ENCODE assay signal across 10 cellular contexts in the genomic region with DNA sequence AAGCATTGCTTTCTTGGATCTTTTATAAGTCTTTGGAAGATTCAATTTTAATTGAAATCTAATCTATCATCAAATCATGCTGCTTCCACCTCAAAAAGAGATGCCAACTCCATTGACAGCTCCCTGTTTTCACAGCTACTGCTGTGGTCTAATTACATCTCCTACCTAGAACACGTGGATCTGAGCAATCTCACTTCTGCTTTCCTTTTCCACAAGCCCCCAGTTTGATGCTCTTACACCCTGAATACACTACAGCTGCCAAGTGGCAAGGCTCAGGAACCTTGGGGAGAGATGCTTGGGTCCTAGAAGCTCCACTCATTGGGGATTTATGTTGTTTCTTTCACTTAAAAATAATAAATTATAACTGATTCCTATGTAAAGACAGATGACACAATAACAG.
A peak's percentile ranks its signal among the peaks of the same experiment; 100 is the strongest.
DNase-seq lines count a peak whose midpoint lies in the region; ATAC-seq and TF ChIP-seq lines count a peak whose summit lies in the region.
"Had no signal": no experiment of that assay in that cellular context is flagged by ENCODE, and none has a peak within 500 bp of the region (broad histone marks: within the 10 kb centered on the region; RNA-seq: fewer than 3 reads in every experiment).

No MANE protein-coding gene starts in this region.

- in situ Hi-C loops in GM13976 (cut with MboI; ENCODE audit: low sequenced_read_pairs, unreplicated experiment), result no loop called here

- no peaks in the 10 kb centered on the region for H3K27me3 Mint-ChIP-seq in CD4-positive, alpha-beta T cell
- H3K27me3 Mint-ChIP-seq: activated T-helper 17 cell treated with anti-CD3 and anti-CD28 coated beads, Interleukin-2, amount 50 U/mL, for 72 hours had no signal

- no peak overlapping the region for H3K27ac ChIP-seq in CD4-positive, alpha-beta T cell (ENCODE audit: low read depth, low read length)
- H3K27ac ChIP-seq: cardiac muscle cell had no signal

- CTCF ChIA-PET in CD4-positive, alpha-beta T cell (lab: Charles Lee), result no interaction called here

- peaks cover 39% of the 10 kb centered on the region for H3K4me1 Mint-ChIP-seq in CD4-positive, alpha-beta T cell (ENCODE audit: low read depth)

- no peaks in the 10 kb centered on the region for H3K27me3 ChIP-seq in CD4-positive, alpha-beta T cell (ENCODE audit: control insufficient read depth, insufficient read depth, low read length)
- H3K27me3 ChIP-seq: cardiac muscle cell had no signal

- H3K4me3 Mint-ChIP-seq in CD4-positive, alpha-beta T cell, result no peak overlapping the region
- H3K4me3 Mint-ChIP-seq: activated T-helper 17 cell treated with anti-CD3 and anti-CD28 coated beads, Interleukin-2, amount 50 U/mL, for 72 hours had no signal

- POLR2A ChIA-PET in CD4-positive, alpha-beta T cell (lab: Charles Lee), result no interaction called here

- no peaks in the 10 kb centered on the region for H3K36me3 Mint-ChIP-seq in CD4-positive, alpha-beta T cell (ENCODE audit: low read depth)

- no peak for DNase-seq in CD4-positive, alpha-beta T cell
- DNase-seq in stimulated activated CD4-positive, alpha-beta T cell treated with anti-CD3 and anti-CD28 coated beads, Interleukin-4, amount 100 ng/mL, for 1 hour, result no peak
- DNase-seq in NCI-H2171 treated with DMSO at 0.1 percent for 48 hours (lab: John Stamatoyannopoulos, UW) (no peak), left ventricle myocardium superior (no peak), GM13976 (ENCODE audit: low spot score) (no peak)

- no peak for TF ChIP-seq CTCF in CD4-positive, alpha-beta T cell (IDR thresholded peaks at IDR 0.05)
- TF ChIP-seq CTCF in GM13976 (IDR thresholded peaks at IDR 0.05; ENCODE audit: borderline replicate concordance, control extremely low read depth, extremely low read depth, insufficient read depth, missing control alignments), result no peak

- no peaks in the 10 kb centered on the region for H3K9me3 ChIP-seq in CD4-positive, alpha-beta T cell (ENCODE audit: control insufficient read depth, low read length)

- H3K27ac Mint-ChIP-seq in CD4-positive, alpha-beta T cell, result peak overlapping the region; percentile 22
- H3K27ac Mint-ChIP-seq: activated T-helper 17 cell treated with anti-CD3 and anti-CD28 coated beads, Interleukin-2, amount 50 U/mL, for 72 hours had no signal

- intact Hi-C loops in CD4-positive, alpha-beta T cell (cut with DNase I, micrococcal nuclease), result no loop called here
- intact Hi-C loops in left ventricle myocardium superior (cut with micrococcal nuclease), result no loop called here

- no peaks in the 10 kb centered on the region for H3K9me3 Mint-ChIP-seq in CD4-positive, alpha-beta T cell
- H3K9me3 Mint-ChIP-seq: activated T-helper 17 cell treated with anti-CD3 and anti-CD28 coated beads, Interleukin-2, amount 50 U/mL, for 72 hours had no signal

- no peak for ATAC-seq in CD4-positive, alpha-beta T cell (ENCODE audit: poor library complexity)
- ATAC-seq in GM19328 (IDR thresholded peaks at IDR 0.05; ENCODE audit: unreplicated experiment) (peak; percentile 84), HG02763 (IDR thresholded peaks at IDR 0.05; ENCODE audit: unreplicated experiment) (peak; percentile 88), HG03565 (IDR thresholded peaks at IDR 0.05; ENCODE audit: unreplicated experiment) (peak; percentile 85), left ventricle myocardium superior (no peak)
- ATAC-seq: activated T-helper 17 cell treated with anti-CD3 and anti-CD28 coated beads, Interleukin-2, amount 50 U/mL, for 72 hours had no signal

Comparison
In these comparisons a context has a peak if more than half of its experiments do, and no peak if none do; other contexts are left out.
1. ATAC-seq: peak in GM19328 (single experiment), HG02763 (single experiment) and HG03565 (single experiment); none in CD4-positive, alpha-beta T cell (single experiment) and left ventricle myocardium superior (single experiment).